Comparison of ENCODE assay signal across 10 cellular contexts in genomic region chr14:51014086-51014485, GRCh38.
DNase-seq lines count a peak whose midpoint lies in the region; ATAC-seq and TF ChIP-seq lines count a peak whose summit lies in the region.
"Had no signal": no experiment of that assay in that cellular context is flagged by ENCODE, and none has a peak within 500 bp of the region (broad histone marks: within the 10 kb centered on the region; RNA-seq: fewer than 3 reads in every experiment).

No MANE protein-coding gene starts in this region.

- no peaks in the 10 kb centered on the region for H3K9me3 ChIP-seq in heart right ventricle

- H3K36me3 ChIP-seq in heart right ventricle, result no peaks in the 10 kb centered on the region

- H3K4me3 ChIP-seq in heart right ventricle, result no peak overlapping the region

- intact Hi-C loops in heart right ventricle (cut with DNase I), result no loop called here

- H3K27me3 ChIP-seq in heart right ventricle, result no peaks in the 10 kb centered on the region

- 60 to 68% methylated on average over 2 of the region's 2 CpGs for WGBS in heart right ventricle, 2 donors

- DNase-seq in GM04503 (ENCODE audit: low read depth) (peak; percentile 86), amniotic epithelial cell (ENCODE audit: low read depth) (peak; percentile 77), heart right ventricle (peak in 1 of 2 donors; percentile 16), stromal cell of bone marrow (ENCODE audit: low read depth) (peak; percentile 87)
- DNase-seq in activated CD4-positive, alpha-beta T cell treated with anti-CD3 and anti-CD28 coated beads for 48 hours, result no peak
- DNase-seq: activated CD4-positive, alpha-beta T cell treated with anti-CD3 and anti-CD28 coated beads for 4 hours; activated naive CD4-positive, alpha-beta T cell treated with Interleukin-2 at 50 U/mL for 16 hours; effector memory CD4-positive, alpha-beta T cell had no signal

- H3K4me1 ChIP-seq in heart right ventricle, result peaks cover 0 to 5% (median 0%) of the 10 kb centered on the region in 9 donors

- no peak for TF ChIP-seq CTCF in heart right ventricle (IDR thresholded peaks at IDR 0.05)

- no peak overlapping the region for H3K27ac ChIP-seq in heart right ventricle

- peak in 7 of 8 donors; percentile 34 to 83 (median 69) for ATAC-seq in heart right ventricle
- no peak for ATAC-seq in GM18511 (IDR thresholded peaks at IDR 0.05; ENCODE audit: unreplicated experiment)
- no peak for ATAC-seq in GM18909 (IDR thresholded peaks at IDR 0.05; ENCODE audit: poor library complexity, unreplicated experiment)

Comparison
In these comparisons a context has a peak if more than half of its experiments do, and no peak if none do; other contexts are left out.
1. ATAC-seq: peak in heart right ventricle (7 of 8); none in GM18511 (single experiment) and GM18909 (single experiment).